9 cellular contexts compared by ENCODE assay signal in the genomic region with DNA sequence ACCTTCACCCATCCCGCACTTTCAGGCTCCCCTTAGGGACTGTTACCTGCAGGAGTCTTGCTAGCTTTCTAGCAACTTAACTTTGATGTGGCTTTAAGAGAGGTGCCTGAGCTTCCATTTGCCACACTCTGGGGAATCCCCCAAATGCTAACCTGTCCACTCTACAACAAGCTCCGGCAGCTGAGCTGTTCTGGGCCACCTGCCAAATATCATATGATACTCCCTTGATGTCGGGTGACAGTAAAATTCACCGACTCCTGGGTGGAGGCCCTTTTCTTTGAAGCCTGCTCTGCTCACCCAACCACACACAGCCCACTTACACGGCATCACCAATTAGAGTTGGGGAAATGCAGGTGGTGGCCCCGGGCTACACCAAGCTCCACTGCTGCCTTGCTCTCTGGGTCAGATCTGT. TPM values are rescaled to one million over a fixed set of nuclear protein-coding genes. Genes with fewer than 3 reads are reported as not detected.
DNase-seq lines count a peak whose midpoint lies in the region; ATAC-seq and TF ChIP-seq lines count a peak whose summit lies in the region.
"Had no signal": no experiment of that assay in that cellular context is flagged by ENCODE, and none has a peak within 500 bp of the region (broad histone marks: within the 10 kb centered on the region; RNA-seq: fewer than 3 reads in every experiment).

No MANE protein-coding gene starts in this region.

- CTCF ChIA-PET in mammary epithelial cell (lab: Charles Lee; ENCODE audit: low non-redundant PET) = interaction anchor here (0.6 kb wide), 1 partner anchor 13 kb away, joined by 5 read pairs; no protein-coding TSS in a partner anchor

- no peak for ATAC-seq in HG03108 (IDR thresholded peaks at IDR 0.05; ENCODE audit: unreplicated experiment)

- H3K4me1 ChIP-seq in mammary epithelial cell (ENCODE audit: insufficient read depth, low read length) = peaks cover 4% of the 10 kb centered on the region
- H3K4me1 ChIP-seq: breast epithelium had no signal

- DNase-seq in COLO668 (lab: John Stamatoyannopoulos, UW; ENCODE audit: unreplicated experiment) = peak; percentile 86
- DNase-seq in HT-29 (ENCODE audit: low spot score) = peak; percentile 13
- peak; percentile 52 for DNase-seq in T-helper 2 cell treated with Interferon-gamma antibody and Interleukin-4, amounts not matched to agents 5 μg/mL and 100 μg/mL, for 36 hours (ENCODE audit: low spot score)
- peak; percentile 87 for DNase-seq in mammary epithelial cell
- peak; percentile 74 to 82 for DNase-seq in stimulated activated CD4-positive, alpha-beta T cell treated with anti-CD3 and anti-CD28 coated beads, Interleukin-2, amount 100 ng/mL, for 24 hours
- DNase-seq in NK-92 treated with Interleukin-12 subunit alpha and Interleukin-12 subunit beta, amount 100 ng/mL, for 24 hours (lab: John Stamatoyannopoulos, UW) = no peak
- no peak for DNase-seq in middle frontal gyrus (ENCODE audit: extremely low spot score, low spot score)

- no TSS peak for BruUV-seq in mammary epithelial cell (replicated peaks; lab: Mats Ljungman, UMichigan)

- H4K20me1 ChIP-seq in mammary epithelial cell (ENCODE audit: insufficient read depth, low read length) = no peaks in the 10 kb centered on the region

- 3% methylated on average over 6 of the region's 6 CpGs for WGBS in mammary epithelial cell (ENCODE audit: low coverage, missing lambda C conversion rate)

- no peaks in the 10 kb centered on the region for H3K36me3 ChIP-seq in mammary epithelial cell (ENCODE audit: insufficient read depth, low read length)
- H3K36me3 ChIP-seq: breast epithelium had no signal

- peaks cover 46% of the 10 kb centered on the region for H3K4me1 Mint-ChIP-seq in T-helper 2 cell treated with Interferon-gamma antibody and Interleukin-4, amounts not matched to agents 5 μg/mL and 100 μg/mL, for 36 hours (ENCODE audit: low read depth)

- dilution Hi-C loops in mammary epithelial cell (cut with HindIII; ENCODE audit: low sequenced_read_pairs) = no loop called here

- no peaks in the 10 kb centered on the region for H3K9me3 ChIP-seq in mammary epithelial cell (replicated peaks; ENCODE audit: insufficient read depth, low read length)
- H3K9me3 ChIP-seq: breast epithelium had no signal

- in situ Hi-C loops in mammary epithelial cell (cut with MboI; ENCODE audit: low sequenced_read_pairs in 2 of 2) = no loop called here

- peak overlapping the region; percentile 61 for H3K27ac Mint-ChIP-seq in T-helper 2 cell treated with Interferon-gamma antibody and Interleukin-4, amounts not matched to agents 5 μg/mL and 100 μg/mL, for 36 hours

- no peaks in the 10 kb centered on the region for H3K9me3 Mint-ChIP-seq in T-helper 2 cell treated with Interferon-gamma antibody and Interleukin-4, amounts not matched to agents 5 μg/mL and 100 μg/mL, for 36 hours

- no peaks in the 10 kb centered on the region for H3K36me3 Mint-ChIP-seq in T-helper 2 cell treated with Interferon-gamma antibody and Interleukin-4, amounts not matched to agents 5 μg/mL and 100 μg/mL, for 36 hours (ENCODE audit: low read depth)

- H3K79me2 ChIP-seq in mammary epithelial cell (ENCODE audit: insufficient read depth, low read length) = no peaks in the 10 kb centered on the region

- H3K9ac ChIP-seq in mammary epithelial cell (ENCODE audit: insufficient read depth, low read length) = no peak overlapping the region

- H2AFZ ChIP-seq in mammary epithelial cell (ENCODE audit: low read depth, low read length) = no peak overlapping the region

- H3K27me3 ChIP-seq in mammary epithelial cell (ENCODE audit: insufficient read depth, low read length) = peaks cover 4% of the 10 kb centered on the region
- H3K27me3 ChIP-seq: breast epithelium had no signal

- no peak overlapping the region for H3K27ac ChIP-seq in mammary epithelial cell (ENCODE audit: insufficient read depth, low read depth, low read length)
- H3K27ac ChIP-seq: breast epithelium had no signal

- no peak overlapping the region for H3K4me3 ChIP-seq in mammary epithelial cell (replicated peaks in 1 of 3; ENCODE audit: insufficient read depth in 1 of 3, low read depth in 2 of 3, low read length in 3 of 3)
- H3K4me3 ChIP-seq: breast epithelium had no signal

- H3K4me2 ChIP-seq in mammary epithelial cell (ENCODE audit: insufficient read depth, low read depth, low read length) = no peak overlapping the region

- no peak for TF ChIP-seq CTCF in mammary epithelial cell (conservative IDR thresholded peaks at IDR 0.05 in 1 of 2, IDR thresholded peaks at IDR 0.05 in 1 of 2; ENCODE audit: extremely low read depth in 1 of 2, insufficient read depth in 1 of 2, low read depth in 1 of 2, low read length in 2 of 2)

- intact Hi-C loops in mammary epithelial cell (cut with micrococcal nuclease) = no loop called here

- H3K4me3 Mint-ChIP-seq in T-helper 2 cell treated with Interferon-gamma antibody and Interleukin-4, amounts not matched to agents 5 μg/mL and 100 μg/mL, for 36 hours = peak overlapping the region; percentile 43

- H3K27me3 Mint-ChIP-seq in T-helper 2 cell treated with Interferon-gamma antibody and Interleukin-4, amounts not matched to agents 5 μg/mL and 100 μg/mL, for 36 hours (ENCODE audit: low read depth) = peaks cover 66% of the 10 kb centered on the region

RNA-seq across cellular contexts. Expression of gene XCR1, which starts 38.0 kb away (rescaled TPM):
- total RNA-seq in HT-29 (2014; rRNA removed; shearing (Covaris generic)) = not detected in 2 replicates
- total RNA-seq in mammary epithelial cell = not detected
- polyA plus RNA-seq in mammary epithelial cell = not detected
- polyA minus RNA-seq in mammary epithelial cell = not detected

Comparison
In these comparisons a context has a peak if more than half of its experiments do, and no peak if none do; other contexts are left out.
1. DNase-seq: peak in COLO668 (single experiment), HT-29 (single experiment), T-helper 2 cell treated with Interferon-gamma antibody and Interleukin-4, amounts not matched to agents 5 μg/mL and 100 μg/mL, for 36 hours (single experiment), mammary epithelial cell (single experiment) and stimulated activated CD4-positive, alpha-beta T cell treated with anti-CD3 and anti-CD28 coated beads, Interleukin-2, amount 100 ng/mL, for 24 hours (2 of 2); none in NK-92 treated with Interleukin-12 subunit alpha and Interleukin-12 subunit beta, amount 100 ng/mL, for 24 hours (single experiment) and middle frontal gyrus (single experiment).